1 cellular context compared by ENCODE assay signal in genomic region chr3:64023187-64023860, GRCh38.
A peak's percentile ranks its signal among the peaks of the same experiment; 100 is the strongest.
TF ChIP-seq lines count a peak whose summit lies in the region.

TSS of gene PSMD6 (minus strand) at chr3:64023494. CDS start at chr3:64023419, 75 bp downstream.

TF ChIP-seq in HepG2, 621 proteins besides CTCF, POLR2A, EP300 and RAD21 (continued from another document and continues in another):
- TF ChIP-seq ZNF407 (CRISPR knock-in tag; IDR thresholded peaks at IDR 0.05; ENCODE audit: not compliant biosample characterization) (peak; percentile 68), HIC2 (CRISPR knock-in tag; IDR thresholded peaks at IDR 0.05; ENCODE audit: low read depth) (peak; percentile 30; the same call in 1 of the 2 replicates), ZNF589 (CRISPR knock-in tag; conservative IDR thresholded peaks at IDR 0.05) (0 out of 2 replicates have a peak, but pooled peaks have one; percentile 72), FOXO1 (CRISPR knock-in tag; IDR thresholded peaks at IDR 0.05) (peak; percentile 71), SOX13 (IDR thresholded peaks at IDR 0.05) (no peak), SOX13 (CRISPR knock-in tag; conservative IDR thresholded peaks at IDR 0.05 in 1 of 2, IDR thresholded peaks at IDR 0.05 in 1 of 2) (peak in 1 of 2 experiments; percentile 46; a peak in 1 of 4 replicates), HNRNPK (IDR thresholded peaks at IDR 0.05; ENCODE audit: low read depth, low read length, poor library complexity, severe bottlenecking) (no peak), E2F5 (CRISPR knock-in tag; conservative IDR thresholded peaks at IDR 0.05) (0 out of 2 replicates have a peak, but pooled peaks have one; percentile 55), CREB3 (CRISPR knock-in tag; IDR thresholded peaks at IDR 0.05) (peak; percentile 79), BRF2 (CRISPR knock-in tag; IDR thresholded peaks at IDR 0.05) (peak; percentile 90; the same call in 1 of the 2 replicates), ZNF639 (CRISPR knock-in tag; conservative IDR thresholded peaks at IDR 0.05) (0 out of 2 replicates have a peak, but pooled peaks have one; percentile 26), ZNF713 (CRISPR knock-in tag; IDR thresholded peaks at IDR 0.05) (peak; percentile 74; the same call in 1 of the 2 replicates), ZNF20 (CRISPR knock-in tag; IDR thresholded peaks at IDR 0.05) (no peak), KAT8 (CRISPR knock-in tag; IDR thresholded peaks at IDR 0.05) (peak; percentile 97), PHF21A (CRISPR knock-in tag; IDR thresholded peaks at IDR 0.05) (peak; percentile 28; the same call in 1 of the 2 replicates), TBP (CRISPR knock-in tag; IDR thresholded peaks at IDR 0.05) (peak; percentile 72; the same call in 1 of the 2 replicates), ZSCAN5A (CRISPR knock-in tag; IDR thresholded peaks at IDR 0.05; ENCODE audit: borderline replicate concordance) (peak; percentile 94; the same call in 1 of the 2 replicates), SMC3 (IDR thresholded peaks at IDR 0.05; ENCODE audit: low read length) (peak; percentile 21; the same call in 1 of the 2 replicates), ZBTB7B (CRISPR knock-in tag; IDR thresholded peaks at IDR 0.05) (peak; percentile 85), NFE2L2 (IDR thresholded peaks at IDR 0.05; ENCODE audit: low read length) (no peak), ZC3H13 (CRISPR knock-in tag; IDR thresholded peaks at IDR 0.05) (no peak), RXRA (CRISPR knock-in tag; IDR thresholded peaks at IDR 0.05) (peak; percentile 74), ZKSCAN1 (IDR thresholded peaks at IDR 0.05; ENCODE audit: low read length) (no peak), MTA1 (CRISPR knock-in tag; IDR thresholded peaks at IDR 0.05; ENCODE audit: borderline replicate concordance) (peak; percentile 54; the same call in 1 of the 2 replicates), SCMH1 (CRISPR knock-in tag; IDR thresholded peaks at IDR 0.05; ENCODE audit: borderline replicate concordance) (no peak), PRDM15 (CRISPR knock-in tag; IDR thresholded peaks at IDR 0.05) (0 out of 2 replicates have a peak, but pooled peaks have one; percentile 54), ZNF329 (CRISPR knock-in tag; IDR thresholded peaks at IDR 0.05; ENCODE audit: low read depth) (peak; percentile 80; the same call in 1 of the 2 replicates), XRCC5 (optimal IDR thresholded peaks at IDR 0.05; ENCODE audit: low read length) (peak; percentile 97), IKZF1 (IDR thresholded peaks at IDR 0.05) (no peak), ELF3 (CRISPR knock-in tag; IDR thresholded peaks at IDR 0.05) (peak; percentile 34; the same call in 1 of the 2 replicates)
